Comparison of ENCODE assay signal across 11 cellular contexts in genomic region chr1:205287723-205288122, GRCh38. TPM values are rescaled to one million over a fixed set of nuclear protein-coding genes. Genes with fewer than 3 reads are reported as not detected.
A peak's percentile ranks its signal among the peaks of the same experiment; 100 is the strongest.
DNase-seq lines count a peak whose midpoint lies in the region; ATAC-seq, FAIRE-seq and TF ChIP-seq lines count a peak whose summit lies in the region.
"Had no signal": no experiment of that assay in that cellular context is flagged by ENCODE, and none has a peak within 500 bp of the region (broad histone marks: within the 10 kb centered on the region; RNA-seq: fewer than 3 reads in every experiment).

No MANE protein-coding gene starts in this region.

- no peak overlapping the region for H3K9ac ChIP-seq in HUES48 (ENCODE audit: low read depth, low read length)

- no peaks in the 10 kb centered on the region for H3K9me3 Mint-ChIP-seq in CD4-positive, alpha-beta T cell
- no peaks in the 10 kb centered on the region for H3K9me3 Mint-ChIP-seq in activated naive CD8-positive, alpha-beta T cell treated with anti-CD3 and anti-CD28 coated beads for 36 hours
- peaks cover 0 to 3% (median 0%) of the 10 kb centered on the region in 9 donors for H3K9me3 Mint-ChIP-seq in naive thymus-derived CD8-positive, alpha-beta T cell

- H3K4me1 ChIP-seq in HUES48 (ENCODE audit: control insufficient read depth, insufficient read depth, low read length), result peaks cover 34% of the 10 kb centered on the region

- no peaks in the 10 kb centered on the region for H3K9me3 ChIP-seq in CD4-positive, alpha-beta T cell (ENCODE audit: control insufficient read depth, low read length)
- H3K9me3 ChIP-seq in HUES48 (ENCODE audit: control insufficient read depth, insufficient read depth, low read length), result no peaks in the 10 kb centered on the region

- no peak for TF ChIP-seq CTCF in CD4-positive, alpha-beta T cell (IDR thresholded peaks at IDR 0.05)
- TF ChIP-seq CTCF in D721Med (IDR thresholded peaks at IDR 0.05; ENCODE audit: insufficient read depth, missing control alignments), result no peak

- intact Hi-C loops in CD4-positive, alpha-beta T cell (cut with DNase I, micrococcal nuclease), result loop anchor here (1.0 to 5.0 kb wide), 4 partner anchors 13 to 345 kb away; partner anchors contain the start of genes ELK4 (in 1 of the 2) and NUAK2 (in 1 of the 2)

- no peaks in the 10 kb centered on the region for H3K36me3 ChIP-seq in HUES48 (ENCODE audit: control insufficient read depth, insufficient read depth, low read length)
- H3K36me3 ChIP-seq: cardiac muscle cell had no signal

- H3K27ac ChIP-seq in CD4-positive, alpha-beta T cell (ENCODE audit: low read depth, low read length), result peak overlapping the region; percentile 90
- H3K27ac ChIP-seq in HUES48 (ENCODE audit: low read depth, low read length), result peak overlapping the region; percentile 28
- H3K27ac ChIP-seq: cardiac muscle cell had no signal

- H3K27ac Mint-ChIP-seq in CD4-positive, alpha-beta T cell, result peak overlapping the region; percentile 97
- peak overlapping the region; percentile 71 for H3K27ac Mint-ChIP-seq in activated naive CD8-positive, alpha-beta T cell treated with anti-CD3 and anti-CD28 coated beads for 36 hours
- peak overlapping the region; percentile 88 to 100 (median 95) for H3K27ac Mint-ChIP-seq in naive thymus-derived CD8-positive, alpha-beta T cell

- no peaks in the 10 kb centered on the region for H3K27me3 ChIP-seq in CD4-positive, alpha-beta T cell (ENCODE audit: control insufficient read depth, insufficient read depth, low read length)
- H3K27me3 ChIP-seq in HUES48 (ENCODE audit: control insufficient read depth, insufficient read depth, low read length), result no peaks in the 10 kb centered on the region
- H3K27me3 ChIP-seq: cardiac muscle cell had no signal

- DNase-seq in CD4-positive, alpha-beta T cell, result no peak
- DNase-seq in activated naive CD8-positive, alpha-beta T cell treated with anti-CD3 and anti-CD28 coated beads for 36 hours, result no peak
- peak in 1 of 10 donors; percentile 52 for DNase-seq in naive thymus-derived CD8-positive, alpha-beta T cell
- DNase-seq in NCI-H345 (lab: John Stamatoyannopoulos, UW), result no peak
- no peak for DNase-seq in kidney tubule cell (ENCODE audit: low spot score)
- no peak for DNase-seq in DMS53 treated with DMSO at 0.1 percent for 48 hours (lab: John Stamatoyannopoulos, UW; ENCODE audit: unreplicated experiment)
- no peak for DNase-seq in D721Med (ENCODE audit: insufficient read length, low spot score)
- DNase-seq: NCI-H1436 treated with DMSO at 0.1 percent for 48 hours had no signal

- CTCF ChIA-PET in CD4-positive, alpha-beta T cell (lab: Charles Lee), result interaction anchor here (1.0 to 9.9 kb wide), 7 partner anchors 11 to 59 kb away, joined by 3 to 139 read pairs (median 7); partner anchors contain the start of gene NUAK2

- H3K4me3 Mint-ChIP-seq in CD4-positive, alpha-beta T cell, result peak overlapping the region; percentile 83
- H3K4me3 Mint-ChIP-seq in activated naive CD8-positive, alpha-beta T cell treated with anti-CD3 and anti-CD28 coated beads for 36 hours, result peak overlapping the region; percentile 19
- peak overlapping the region; percentile 63 to 91 (median 79) for H3K4me3 Mint-ChIP-seq in naive thymus-derived CD8-positive, alpha-beta T cell

- H3K4me1 Mint-ChIP-seq in CD4-positive, alpha-beta T cell (ENCODE audit: low read depth), result peaks cover 81% of the 10 kb centered on the region
- H3K4me1 Mint-ChIP-seq in activated naive CD8-positive, alpha-beta T cell treated with anti-CD3 and anti-CD28 coated beads for 36 hours, result peaks cover 71% of the 10 kb centered on the region
- peaks cover 43 to 93% (median 89%) of the 10 kb centered on the region in 4 donors for H3K4me1 Mint-ChIP-seq in naive thymus-derived CD8-positive, alpha-beta T cell

- FAIRE-seq in D721Med (lab: Jason Lieb, UNC), result no peak

- H3K4me3 ChIP-seq in HUES48 (ENCODE audit: low read depth, low read length), result no peak overlapping the region
- H3K4me3 ChIP-seq: cardiac muscle cell had no signal

- no peaks in the 10 kb centered on the region for H3K27me3 Mint-ChIP-seq in CD4-positive, alpha-beta T cell
- peaks cover 3% of the 10 kb centered on the region for H3K27me3 Mint-ChIP-seq in activated naive CD8-positive, alpha-beta T cell treated with anti-CD3 and anti-CD28 coated beads for 36 hours
- H3K27me3 Mint-ChIP-seq in naive thymus-derived CD8-positive, alpha-beta T cell, result peaks cover 0 to 3% (median 0%) of the 10 kb centered on the region in 5 donors

- no peak for ATAC-seq in CD4-positive, alpha-beta T cell (ENCODE audit: poor library complexity)
- no peak for ATAC-seq in naive thymus-derived CD8-positive, alpha-beta T cell
- ATAC-seq: PC-3 had no signal

- POLR2A ChIA-PET in CD4-positive, alpha-beta T cell (lab: Charles Lee), result interaction anchor here (0.6 to 19.9 kb wide), 7 partner anchors 11 to 344 kb away, joined by 3 to 918 read pairs (median 5); partner anchors contain the start of genes ELK4 and NUAK2
- POLR2A ChIA-PET in naive thymus-derived CD8-positive, alpha-beta T cell (lab: Charles Lee), result interaction anchor here (0.6 to 10.1 kb wide), 13 partner anchors 9 to 772 kb away, joined by 3 to 467 read pairs (median 9); partner anchors contain the start of genes MDM4 and NUAK2

- peaks cover 5% of the 10 kb centered on the region for H3K36me3 Mint-ChIP-seq in CD4-positive, alpha-beta T cell (ENCODE audit: low read depth)
- H3K36me3 Mint-ChIP-seq in activated naive CD8-positive, alpha-beta T cell treated with anti-CD3 and anti-CD28 coated beads for 36 hours, result no peaks in the 10 kb centered on the region
- no peaks in the 10 kb centered on the region for H3K36me3 Mint-ChIP-seq in naive thymus-derived CD8-positive, alpha-beta T cell

RNA-seq across cellular contexts. Expression of gene NUAK2, which starts 33.8 kb away (rescaled TPM):
- 10 to 100 TPM; 14.9 to 15.3 TPM for total RNA-seq in CD4-positive, alpha-beta T cell
- total RNA-seq in activated naive CD8-positive, alpha-beta T cell treated with anti-CD3 and anti-CD28 coated beads for 36 hours, result 1 to 10 TPM; 1.7 to 2.0 TPM
- 10 to 100 TPM; 46.9 to 47.9 TPM for total RNA-seq in naive thymus-derived CD8-positive, alpha-beta T cell
- polyA plus RNA-seq in naive thymus-derived CD8-positive, alpha-beta T cell, result 10 to 100 TPM; 14.3 to 73.6 (median 34.0) TPM

RNA-seq across cellular contexts. Expression of gene TMCC2, which starts 60.0 kb away (rescaled TPM):
- total RNA-seq in CD4-positive, alpha-beta T cell, result 1 to 10 TPM in 1 of 2 experiments, under 1 TPM in 1; 0.74 to 1.1 TPM
- 10 to 100 TPM; 13.3 to 14.0 TPM for total RNA-seq in activated naive CD8-positive, alpha-beta T cell treated with anti-CD3 and anti-CD28 coated beads for 36 hours
- total RNA-seq in naive thymus-derived CD8-positive, alpha-beta T cell, result 1 to 10 TPM; 3.9 to 4.7 TPM
- 1 to 10 TPM in 1 of 3 donors, under 1 TPM in 2; 0.37 to 2.0 (median 0.40) TPM for polyA plus RNA-seq in naive thymus-derived CD8-positive, alpha-beta T cell

Comparison
In these comparisons a context has a peak if more than half of its experiments do, and no peak if none do; other contexts are left out.
1. H3K4me3 Mint-ChIP-seq: peak in every context shown above with its lines; median percentile 83 in CD4-positive, alpha-beta T cell; 79 in naive thymus-derived CD8-positive, alpha-beta T cell; 19 in activated naive CD8-positive, alpha-beta T cell treated with anti-CD3 and anti-CD28 coated beads for 36 hours.
2. RNA of gene NUAK2, which starts 33.8 kb away (total RNA-seq): 46.9 to 47.9 TPM in naive thymus-derived CD8-positive, alpha-beta T cell and 14.9 to 15.3 TPM in CD4-positive, alpha-beta T cell; 1.7 to 2.0 TPM in activated naive CD8-positive, alpha-beta T cell treated with anti-CD3 and anti-CD28 coated beads for 36 hours; every median in the first group is over 4 times any median in the second.
3. Peak in every context shown above with its lines, with median percentiles within 50 percentile points of each other: H3K27ac Mint-ChIP-seq.